20 cellular contexts compared by ENCODE assay signal in genomic region chr10:119362122-119362521, GRCh38.
DNase-seq lines count a peak whose midpoint lies in the region; ATAC-seq and TF ChIP-seq lines count a peak whose summit lies in the region.
"Had no signal": no experiment of that assay in that cellular context is flagged by ENCODE, and none has a peak within 500 bp of the region (broad histone marks: within the 10 kb centered on the region; RNA-seq: fewer than 3 reads in every experiment).

No MANE protein-coding gene starts in this region.

- H2AK5ac ChIP-seq in mesenchymal stem cell (ENCODE audit: low read length, severe bottlenecking), result no peak overlapping the region

- no peak overlapping the region for H2BK12ac ChIP-seq in mesenchymal stem cell (ENCODE audit: low read length in 2 of 2)

- H2BK5ac ChIP-seq in mesenchymal stem cell (ENCODE audit: low read depth, low read length, poor library complexity, severe bottlenecking), result no peak overlapping the region

- H3K27ac ChIP-seq in mesenchymal stem cell (ENCODE audit: low read length, poor library complexity, severe bottlenecking), result no peak overlapping the region
- no peak overlapping the region for H3K27ac ChIP-seq in aorta (ENCODE audit: low read depth in 1 of 2, low read length in 2 of 2)
- H3K27ac ChIP-seq: 22Rv1, GM23248 had no signal

- H3K27me3 ChIP-seq in mesenchymal stem cell (ENCODE audit: control insufficient read depth in 1 of 2, insufficient read depth in 1 of 2, low read length in 2 of 2) (no peaks in the 10 kb centered on the region), aorta (ENCODE audit: control insufficient read depth in 1 of 2, insufficient read depth in 2 of 2, low read length in 1 of 2) (no peaks in the 10 kb centered on the region)
- H3K27me3 ChIP-seq: ascending aorta, transverse colon had no signal

- intact Hi-C loops in aorta (cut with DNase I), result no loop called here

- H4K8ac ChIP-seq in mesenchymal stem cell (ENCODE audit: low read length), result no peak overlapping the region

- peaks cover 16% of the 10 kb centered on the region for H3K36me3 Mint-ChIP-seq in T-helper 1 cell treated with Interleukin-12 subunit alpha and Interleukin-12 subunit beta and Interleukin-4 antibody, amounts not matched to agents 30 μg/mL and 1 μg/mL, for 36 hours (ENCODE audit: low read depth)

- H3K9me3 ChIP-seq in mesenchymal stem cell (ENCODE audit: control insufficient read depth, low read length), result no peaks in the 10 kb centered on the region
- no peaks in the 10 kb centered on the region for H3K9me3 ChIP-seq in aorta (ENCODE audit: control insufficient read depth, low read length)
- H3K9me3 ChIP-seq: ascending aorta, transverse colon had no signal

- WGBS in mesenchymal stem cell, result 90% methylated on average over 2 of the region's 3 CpGs
- 56 to 57% methylated on average over 3 of the region's 3 CpGs for WGBS in aorta, 2 donors

- no peak overlapping the region for H3K4me3 ChIP-seq in fibroblast of villous mesenchyme (ENCODE audit: low read depth, low read length)
- no peak overlapping the region for H3K4me3 ChIP-seq in mesenchymal stem cell (ENCODE audit: insufficient read depth in 1 of 2, low read depth in 1 of 2, low read length in 2 of 2)
- H3K4me3 ChIP-seq in aorta (ENCODE audit: low read length in 2 of 2), result no peak overlapping the region
- H3K4me3 ChIP-seq: ascending aorta, GM23248, transverse colon had no signal

- H4K91ac ChIP-seq in mesenchymal stem cell (ENCODE audit: low read length), result no peak overlapping the region

- no peak overlapping the region for H3K4me2 ChIP-seq in mesenchymal stem cell (ENCODE audit: low read length, poor library complexity, severe bottlenecking)

- no peak overlapping the region for H3K14ac ChIP-seq in mesenchymal stem cell (ENCODE audit: low read length in 2 of 2)

- peaks cover 5% of the 10 kb centered on the region for H3K9me3 Mint-ChIP-seq in T-helper 1 cell treated with Interleukin-12 subunit alpha and Interleukin-12 subunit beta and Interleukin-4 antibody, amounts not matched to agents 30 μg/mL and 1 μg/mL, for 36 hours

- ATAC-seq in aorta (ENCODE audit: low FRiP score), result peak; percentile 55
- ATAC-seq: stimulated activated effector memory CD8-positive, alpha-beta T cell treated with anti-CD3 and anti-CD28 coated beads, Interleukin-12 subunit alpha, Interleukin-12 subunit beta, amount 100 ng/mL, for 72 hours; T-helper 17 cell had no signal

- no peak for TF ChIP-seq CTCF in fibroblast of villous mesenchyme (IDR thresholded peaks at IDR 0.05; ENCODE audit: insufficient read depth, low read depth, low read length)

- H3K4me3 Mint-ChIP-seq in T-helper 1 cell treated with Interleukin-12 subunit alpha and Interleukin-12 subunit beta and Interleukin-4 antibody, amounts not matched to agents 30 μg/mL and 1 μg/mL, for 36 hours, result no peak overlapping the region
- H3K4me3 Mint-ChIP-seq: stimulated activated effector memory CD8-positive, alpha-beta T cell treated with anti-CD3 and anti-CD28 coated beads, Interleukin-12 subunit alpha, Interleukin-12 subunit beta, amount 100 ng/mL, for 72 hours; T-helper 17 cell had no signal

- H3K18ac ChIP-seq in mesenchymal stem cell (ENCODE audit: low read depth in 1 of 2, low read length in 2 of 2), result no peak overlapping the region

- peak overlapping the region; percentile 43 for H3K27ac Mint-ChIP-seq in T-helper 1 cell treated with Interleukin-12 subunit alpha and Interleukin-12 subunit beta and Interleukin-4 antibody, amounts not matched to agents 30 μg/mL and 1 μg/mL, for 36 hours
- H3K27ac Mint-ChIP-seq: stimulated activated effector memory CD8-positive, alpha-beta T cell treated with anti-CD3 and anti-CD28 coated beads, Interleukin-12 subunit alpha, Interleukin-12 subunit beta, amount 100 ng/mL, for 72 hours; T-helper 17 cell had no signal

- no peak overlapping the region for H2AFZ ChIP-seq in mesenchymal stem cell (ENCODE audit: low read depth, low read length)
- H2AFZ ChIP-seq: GM23248 had no signal

- H3K4me1 ChIP-seq in mesenchymal stem cell (ENCODE audit: control insufficient read depth, insufficient read depth, low read depth, low read length), result peaks cover 9% of the 10 kb centered on the region
- H3K4me1 ChIP-seq in aorta (ENCODE audit: control insufficient read depth in 1 of 2, insufficient read depth in 2 of 2, low read length in 2 of 2), result peaks cover 0 to 3% of the 10 kb centered on the region in 2 donors

- H3K27me3 Mint-ChIP-seq in T-helper 1 cell treated with Interleukin-12 subunit alpha and Interleukin-12 subunit beta and Interleukin-4 antibody, amounts not matched to agents 30 μg/mL and 1 μg/mL, for 36 hours (ENCODE audit: low read depth), result no peaks in the 10 kb centered on the region
- H3K27me3 Mint-ChIP-seq: T-helper 17 cell had no signal

- no peak for DNase-seq in T-helper 1 cell
- peak; percentile 86 for DNase-seq in fibroblast of villous mesenchyme (ENCODE audit: low read depth)
- DNase-seq in mesenchymal stem cell, result peak; percentile 41
- DNase-seq in aorta, result no peak
- no peak for DNase-seq in Ammon's horn (ENCODE audit: low spot score)
- DNase-seq in DMS114 treated with DMSO at 0.1 percent for 48 hours (lab: John Stamatoyannopoulos, UW; ENCODE audit: unreplicated experiment), result no peak
- no peak for DNase-seq in NCI-H128 (lab: John Stamatoyannopoulos, UW; ENCODE audit: unreplicated experiment)
- DNase-seq: activated CD4-positive, alpha-beta T cell treated with anti-CD3 and anti-CD28 coated beads, Interleukin-2, amount 50 U/mL, for 48 hours; activated naive CD4-positive, alpha-beta T cell; GM23248; NCI-H146; NCI-H2171; NCI-H526 treated with DMSO at 0.1 percent for 48 hours; SIG-M5; T-helper 17 cell; transverse colon had no signal

- peaks cover 10% of the 10 kb centered on the region for H3K79me1 ChIP-seq in mesenchymal stem cell (replicated peaks; ENCODE audit: low read length, poor library complexity, severe bottlenecking)

- peak overlapping the region in 1 of 2 experiments; percentile 20 for H3K4ac ChIP-seq in mesenchymal stem cell (ENCODE audit: low read depth in 1 of 2, low read length in 2 of 2)

- H3K36me3 ChIP-seq in mesenchymal stem cell (ENCODE audit: control insufficient read depth in 1 of 2, insufficient read depth in 2 of 2, low read depth in 1 of 2, low read length in 2 of 2), result peaks cover 0 to 6% of the 10 kb centered on the region in 2 experiments
- no peaks in the 10 kb centered on the region for H3K36me3 ChIP-seq in aorta (ENCODE audit: control insufficient read depth in 1 of 2, insufficient read depth in 2 of 2, low read length in 1 of 2)
- H3K36me3 ChIP-seq: ascending aorta, transverse colon had no signal

- no peak overlapping the region for H2BK15ac ChIP-seq in mesenchymal stem cell (ENCODE audit: low read depth, poor library complexity, severe bottlenecking)

- peaks cover 14% of the 10 kb centered on the region for H3K4me1 Mint-ChIP-seq in T-helper 1 cell treated with Interleukin-12 subunit alpha and Interleukin-12 subunit beta and Interleukin-4 antibody, amounts not matched to agents 30 μg/mL and 1 μg/mL, for 36 hours (ENCODE audit: low read depth)

- H2BK120ac ChIP-seq in mesenchymal stem cell (ENCODE audit: low read depth, low read length), result no peak overlapping the region

- no peak overlapping the region for H3K23ac ChIP-seq in mesenchymal stem cell (ENCODE audit: low read length in 2 of 2)

- no peak overlapping the region for H3K9ac ChIP-seq in mesenchymal stem cell (ENCODE audit: low read length)
- H3K9ac ChIP-seq: GM23248 had no signal

Comparison
In these comparisons a context has a peak if more than half of its experiments do, and no peak if none do; other contexts are left out.
1. DNase-seq: peak in fibroblast of villous mesenchyme (single experiment) and mesenchymal stem cell (single experiment); none in T-helper 1 cell (0 of 5), aorta (0 of 2), Ammon's horn (single experiment), DMS114 treated with DMSO at 0.1 percent for 48 hours (single experiment) and NCI-H128 (single experiment).